ENCODE assay signal across 21 cellular contexts in genomic region chr4:136939781-136940180, GRCh38.
"Had no signal": no experiment of that assay in that cellular context is flagged by ENCODE, and none has a peak within 500 bp of the region (broad histone marks: within the 10 kb centered on the region; RNA-seq: fewer than 3 reads in every experiment).

No MANE protein-coding gene starts in this region.

- DNase-seq: activated CD4-positive, alpha-beta memory T cell treated with anti-CD3 and anti-CD28 coated beads for 36 hours; activated CD4-positive, alpha-beta T cell treated with anti-CD3 and anti-CD28 coated beads for 48 hours; activated naive CD4-positive, alpha-beta T cell treated with anti-CD3 and anti-CD28 coated beads for 36 hours; activated naive CD8-positive, alpha-beta T cell treated with anti-CD3 and anti-CD28 coated beads, Interleukin-2, amount 10 ng/mL, durations not matched to agents 7 days and 5 days; activated T-cell treated with anti-CD3 and anti-CD28 coated beads, Interleukin-2, amount 50 U/mL, for 48 hours; anterior cingulate cortex; body of pancreas; effector CD4-positive, alpha-beta T cell; heart left ventricle; islet precursor cell; left colon; nephron progenitor cell; right lobe of liver; small intestine; stimulated activated naive CD4-positive, alpha-beta T cell; testis; trophoblast cell; uterus had no signal

- H3K4me3 ChIP-seq: body of pancreas, heart left ventricle, right lobe of liver, testis, uterus had no signal

- H3K36me3 ChIP-seq: heart left ventricle, right lobe of liver, uterus had no signal

- H3K27me3 ChIP-seq: body of pancreas, heart left ventricle, right lobe of liver, testis, uterus had no signal

- H3K4me1 ChIP-seq: body of pancreas, heart left ventricle, parathyroid adenoma, right lobe of liver, testis, uterus had no signal

- H3K9me3 Mint-ChIP-seq: activated naive CD8-positive, alpha-beta T cell treated with anti-CD3 and anti-CD28 coated beads, Interleukin-2, amount 10 ng/mL, durations not matched to agents 7 days and 5 days; dendritic cell treated with granulocyte-macrophage colony-stimulating factor and Interleukin-4, amounts not matched to agents 40 ng/mL and 50 ng/mL, for 4 days; memory B cell; nephron progenitor cell had no signal

- ATAC-seq: body of pancreas, heart left ventricle, left colon, right lobe of liver had no signal

- H3K4me1 Mint-ChIP-seq: activated naive CD8-positive, alpha-beta T cell treated with anti-CD3 and anti-CD28 coated beads, Interleukin-2, amount 10 ng/mL, durations not matched to agents 7 days and 5 days; memory B cell; nephron progenitor cell had no signal

- H3K27ac Mint-ChIP-seq: activated CD4-positive, alpha-beta memory T cell treated with anti-CD3 and anti-CD28 coated beads for 36 hours; activated naive CD4-positive, alpha-beta T cell treated with anti-CD3 and anti-CD28 coated beads for 36 hours; activated naive CD8-positive, alpha-beta T cell treated with anti-CD3 and anti-CD28 coated beads, Interleukin-2, amount 10 ng/mL, durations not matched to agents 7 days and 5 days; dendritic cell treated with granulocyte-macrophage colony-stimulating factor and Interleukin-4, amounts not matched to agents 40 ng/mL and 50 ng/mL, for 4 days; memory B cell; nephron progenitor cell had no signal

- H3K36me3 Mint-ChIP-seq: activated CD4-positive, alpha-beta memory T cell treated with anti-CD3 and anti-CD28 coated beads for 36 hours; activated naive CD8-positive, alpha-beta T cell treated with anti-CD3 and anti-CD28 coated beads, Interleukin-2, amount 10 ng/mL, durations not matched to agents 7 days and 5 days; memory B cell had no signal

- H3K27me3 Mint-ChIP-seq: activated CD4-positive, alpha-beta memory T cell treated with anti-CD3 and anti-CD28 coated beads for 36 hours; activated naive CD8-positive, alpha-beta T cell treated with anti-CD3 and anti-CD28 coated beads, Interleukin-2, amount 10 ng/mL, durations not matched to agents 7 days and 5 days; dendritic cell treated with granulocyte-macrophage colony-stimulating factor and Interleukin-4, amounts not matched to agents 40 ng/mL and 50 ng/mL, for 4 days; memory B cell had no signal

- H3K4me3 Mint-ChIP-seq: activated CD4-positive, alpha-beta memory T cell treated with anti-CD3 and anti-CD28 coated beads for 36 hours; activated naive CD4-positive, alpha-beta T cell treated with anti-CD3 and anti-CD28 coated beads for 36 hours; activated naive CD8-positive, alpha-beta T cell treated with anti-CD3 and anti-CD28 coated beads, Interleukin-2, amount 10 ng/mL, durations not matched to agents 7 days and 5 days; dendritic cell treated with granulocyte-macrophage colony-stimulating factor and Interleukin-4, amounts not matched to agents 40 ng/mL and 50 ng/mL, for 4 days; memory B cell; nephron progenitor cell had no signal

- H3K9me3 ChIP-seq: body of pancreas, heart left ventricle, right lobe of liver, testis, uterus had no signal
